ENCODE assay signal across 8 cellular contexts in the genomic region with DNA sequence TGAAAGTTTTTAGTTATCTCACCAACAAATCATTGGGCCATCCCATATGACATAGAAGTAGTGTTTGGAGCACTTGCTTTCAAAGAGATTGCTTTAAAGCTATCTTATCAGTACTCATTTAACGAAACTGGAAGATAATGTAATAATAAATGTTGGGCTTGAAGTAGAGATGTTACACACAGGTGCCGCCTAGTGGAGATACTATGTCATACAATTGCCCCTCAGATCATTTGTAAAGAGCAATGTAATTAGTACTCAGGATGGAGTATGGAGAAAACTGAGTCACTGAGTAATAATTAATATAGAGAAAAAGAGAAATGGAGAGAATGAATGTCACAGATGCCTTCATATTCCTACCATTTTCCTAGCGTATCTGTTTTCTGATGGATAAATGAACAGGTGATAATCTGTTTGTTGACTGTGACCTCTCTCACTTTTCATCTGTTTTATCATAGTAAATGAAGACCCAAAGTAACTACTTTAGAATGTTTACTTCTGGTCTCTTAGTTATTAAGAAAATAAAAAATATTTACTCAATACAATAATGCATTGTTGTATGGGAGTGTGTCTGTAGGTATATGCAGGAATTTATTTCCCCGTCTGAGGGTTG.
DNase-seq lines count a peak whose midpoint lies in the region; ATAC-seq lines count a peak whose summit lies in the region.

No MANE protein-coding gene starts in this region.

- H3K9me3 ChIP-seq in T-helper 17 cell (ENCODE audit: control insufficient read depth, low read length, poor library complexity, severe bottlenecking), result no peaks in the 10 kb centered on the region
- H3K9me3 ChIP-seq in endocrine pancreas (ENCODE audit: control insufficient read depth, low read length), result no peaks in the 10 kb centered on the region

- peaks cover 3% of the 10 kb centered on the region for H3K4me1 Mint-ChIP-seq in T-helper 17 cell
- no peaks in the 10 kb centered on the region for H3K4me1 Mint-ChIP-seq in naive B cell

- H3K27ac Mint-ChIP-seq in T-helper 17 cell, result no peak overlapping the region
- no peak overlapping the region for H3K27ac Mint-ChIP-seq in naive B cell

- H3K4me3 ChIP-seq in endocrine pancreas (ENCODE audit: control insufficient read depth, insufficient read depth, low read length), result peak overlapping the region; percentile 67

- no peaks in the 10 kb centered on the region for H3K36me3 Mint-ChIP-seq in T-helper 17 cell (ENCODE audit: low read depth)
- H3K36me3 Mint-ChIP-seq in naive B cell, result no peaks in the 10 kb centered on the region

- ATAC-seq in T-helper 17 cell, result peak; percentile 75
- peak; percentile 38 to 67 for ATAC-seq in naive B cell (ENCODE audit: low read depth in 2 of 2)
- ATAC-seq in GM18520 (IDR thresholded peaks at IDR 0.05; ENCODE audit: unreplicated experiment), result no peak
- no peak for ATAC-seq in GM19452 (IDR thresholded peaks at IDR 0.05; ENCODE audit: unreplicated experiment)

- no peaks in the 10 kb centered on the region for H3K4me1 ChIP-seq in endocrine pancreas (ENCODE audit: control insufficient read depth, insufficient read depth, low read length)

- DNase-seq in A172 (ENCODE audit: low spot score) (peak; percentile 73), Daoy (ENCODE audit: low read depth) (peak; percentile 38), NCI-H128 (lab: John Stamatoyannopoulos, UW; ENCODE audit: unreplicated experiment) (peak; percentile 1), T-helper 17 cell (peak in 1 of 3 donors; percentile 8), naive B cell (peak; percentile 42)

- H3K27me3 Mint-ChIP-seq in T-helper 17 cell (peaks cover 11% of the 10 kb centered on the region), naive B cell (peaks cover 0 to 5% (median 3%) of the 10 kb centered on the region in 3 donors)

- H3K27me3 ChIP-seq in endocrine pancreas (ENCODE audit: control insufficient read depth, insufficient read depth, low read length), result no peaks in the 10 kb centered on the region

- no peaks in the 10 kb centered on the region for H3K36me3 ChIP-seq in endocrine pancreas (ENCODE audit: control insufficient read depth, insufficient read depth, low read length)

- no peak overlapping the region for H3K9ac ChIP-seq in endocrine pancreas (ENCODE audit: control insufficient read depth, insufficient read depth, low read length)

- no peak overlapping the region for H3K4me3 Mint-ChIP-seq in T-helper 17 cell
- H3K4me3 Mint-ChIP-seq in naive B cell, result peak overlapping the region in 1 of 8 donors; percentile 29

- H3K9me3 Mint-ChIP-seq in naive B cell, result peaks cover 0 to 2% (median 0%) of the 10 kb centered on the region in 7 donors

Comparison
In these comparisons a context has a peak if more than half of its experiments do, and no peak if none do; other contexts are left out.
1. ATAC-seq: peak in T-helper 17 cell (single experiment) and naive B cell (2 of 2); none in GM18520 (single experiment) and GM19452 (single experiment).